3 cellular contexts compared by ENCODE assay signal in genomic region chr15:64795921-64796320, GRCh38. TPM values are rescaled to one million over a fixed set of nuclear protein-coding genes. Genes with fewer than 3 reads are reported as not detected.
"Had no signal": no experiment of that assay in that cellular context is flagged by ENCODE, and none has a peak within 500 bp of the region (broad histone marks: within the 10 kb centered on the region; RNA-seq: fewer than 3 reads in every experiment).

No MANE protein-coding gene starts in this region.

RNA-seq across cellular contexts. Expression of gene RBPMS2, which starts 20.5 kb away (rescaled TPM):
- total RNA-seq: HepG2, HT-29, IMR-90 had no signal
